ENCODE assay signal across 8 cellular contexts in genomic region chr2:74653985-74654882, GRCh38. TPM values are rescaled to one million over a fixed set of nuclear protein-coding genes. Genes with fewer than 3 reads are reported as not detected.
A peak's percentile ranks its signal among the peaks of the same experiment; 100 is the strongest.
DNase-seq lines count a peak whose midpoint lies in the region; ATAC-seq and TF ChIP-seq lines count a peak whose summit lies in the region.

Gene SEMA4F, plus strand, starts transcription at chr2:74654247. Its CDS starts 130 bp downstream, at chr2:74654377.

- H3K36me3 Mint-ChIP-seq in nephron (ENCODE audit: low read depth): peaks cover 5% of the 10 kb centered on the region

- ATAC-seq in stimulated activated naive CD8-positive, alpha-beta T cell treated with anti-CD3 and anti-CD28 coated beads, Interleukin-15, Interleukin-2, amounts not matched to agents 100 U/mL and 50 U/mL, for 24 hours: peak; percentile 99

- peaks cover 21% of the 10 kb centered on the region for H3K27me3 Mint-ChIP-seq in nephron (ENCODE audit: low read depth)

- POLR2A ChIA-PET in RWPE1 (lab: Yijun Ruan, JAX; ENCODE audit: low non-redundant PET): no interaction called here

- no peaks in the 10 kb centered on the region for H3K9me3 Mint-ChIP-seq in nephron

- no peak within 1 kb of the TSS for H3K27ac Mint-ChIP-seq in nephron

- TF ChIP-seq CTCF in LNCaP clone FGC (IDR thresholded peaks at IDR 0.05; ENCODE audit: control insufficient read depth, extremely low read depth, insufficient read depth): no peak
- no peak for TF ChIP-seq CTCF in RWPE1 (conservative IDR thresholded peaks at IDR 0.05; ENCODE audit: low read depth)
- no peak for TF ChIP-seq CTCF in fibroblast of pulmonary artery (IDR thresholded peaks at IDR 0.05; ENCODE audit: low read length, missing control alignments)
- no peak for TF ChIP-seq CTCF in nephron (IDR thresholded peaks at IDR 0.05; ENCODE audit: unreplicated experiment in 3 of 3)

- H3K4me3 ChIP-seq in LNCaP clone FGC (ENCODE audit: low read depth, low read length) (peak within 1 kb of the TSS; percentile 57), fibroblast of pulmonary artery (replicated peaks; ENCODE audit: low read depth, low read length) (peak within 1 kb of the TSS; percentile 65)

- H3K4me3 Mint-ChIP-seq in nephron: peak within 1 kb of the TSS; percentile 82 to 87 (median 87)

- peak; percentile 96 for DNase-seq in EH (ENCODE audit: low read depth)
- DNase-seq in H4 (ENCODE audit: low spot score): peak; percentile 92
- peak; percentile 79 for DNase-seq in LNCaP clone FGC (ENCODE audit: low read depth)
- DNase-seq in RWPE1 (ENCODE audit: low spot score): peak; percentile 99
- peak; percentile 88 for DNase-seq in activated T-helper 9 cell treated with anti-CD3 and anti-CD28 coated beads, Interleukin-2, amount 50 U/mL, for 16 hours (ENCODE audit: low read depth)
- peak; percentile 93 for DNase-seq in fibroblast of pulmonary artery (ENCODE audit: low read depth)
- DNase-seq in stimulated activated naive CD8-positive, alpha-beta T cell treated with anti-CD3 and anti-CD28 coated beads, Interleukin-15, Interleukin-2, amounts not matched to agents 100 U/mL and 50 U/mL, for 24 hours: peak; percentile 95

- H3K27ac ChIP-seq in RWPE1: peak within 1 kb of the TSS; percentile 47

- H3K4me1 Mint-ChIP-seq in nephron: peaks cover 9% of the 10 kb centered on the region

- CTCF ChIA-PET in RWPE1 (lab: Yijun Ruan, JAX): interaction anchor here (0.7 kb wide), 1 partner anchor 27 kb away, joined by 3 read pairs; no protein-coding TSS in a partner anchor

RNA-seq across cellular contexts. Expression of gene SEMA4F, which starts in this region (rescaled TPM):
- 6.5 and 6.8 TPM in 2 replicates for total RNA-seq in H4 (2014; rRNA removed; shearing (Covaris generic))

Comparison
In these comparisons a context has a peak if more than half of its experiments do, and no peak if none do; other contexts are left out.
1. Peak in every context shown above with its lines: DNase-seq, ATAC-seq, H3K4me3 ChIP-seq and H3K27ac ChIP-seq.